Comparison of ENCODE assay signal across 1 cellular context in the genomic region with DNA sequence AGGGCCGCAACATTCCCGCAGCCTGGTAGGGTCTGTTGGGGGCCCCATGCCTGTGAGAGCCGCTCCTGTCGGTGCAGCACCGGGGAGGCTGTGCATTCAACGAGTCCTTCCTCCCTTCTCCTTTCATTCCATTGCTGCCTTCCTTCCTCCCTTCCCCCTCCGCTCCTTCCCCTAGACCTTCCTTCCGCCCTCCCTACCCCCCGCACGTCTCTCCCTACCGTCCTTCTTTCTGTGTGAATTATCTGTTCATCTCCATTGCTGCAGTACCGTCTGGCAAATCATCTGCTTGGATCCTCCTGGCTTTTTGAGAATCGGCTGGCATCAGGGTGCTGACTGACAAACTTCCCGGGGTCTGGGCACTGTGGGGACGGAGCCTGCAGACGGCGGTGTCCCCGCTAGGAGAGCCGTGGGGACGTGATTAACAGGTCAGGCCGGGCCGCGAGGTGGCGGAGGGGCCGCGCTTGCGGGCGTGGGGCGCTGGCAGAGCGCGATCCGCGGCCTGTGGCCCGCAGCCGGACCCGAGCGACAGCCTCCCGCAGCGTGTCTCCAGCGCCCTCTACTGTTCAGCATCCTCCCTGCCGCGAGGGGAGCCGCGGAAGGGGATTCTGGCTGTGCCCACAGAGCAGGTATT.
TF ChIP-seq lines count a peak whose summit lies in the region.

No MANE protein-coding gene starts in this region.

TF ChIP-seq in HepG2, 621 proteins besides CTCF, POLR2A, EP300 and RAD21 (continued from another document):
- peak in 1 of 2 experiments; percentile 73; a peak in 2 of 4 replicates for TF ChIP-seq HMGXB4 (CRISPR knock-in tag; IDR thresholded peaks at IDR 0.05; ENCODE audit: borderline replicate concordance in 1 of 2, low read depth in 1 of 2)
- 0 out of 2 replicates have a peak, but pooled peaks have one; percentile 35 for TF ChIP-seq RBFOX2 (IDR thresholded peaks at IDR 0.05; ENCODE audit: low read depth, low read length)
- TF ChIP-seq MED1 (CRISPR knock-in tag; IDR thresholded peaks at IDR 0.05): peak; percentile 34; the same call in 1 of the 2 replicates
- peak; percentile 27; the same call in 1 of the 2 replicates for TF ChIP-seq SAP130 (CRISPR knock-in tag; IDR thresholded peaks at IDR 0.05; ENCODE audit: low read depth)
- peak; percentile 56 for TF ChIP-seq ZFY (CRISPR knock-in tag; IDR thresholded peaks at IDR 0.05)
